In genomic region chr19:46950526-46951235, GRCh38 we compare ENCODE assay signal across 8 cellular contexts.
A peak's percentile ranks its signal among the peaks of the same experiment; 100 is the strongest.
DNase-seq lines count a peak whose midpoint lies in the region; ATAC-seq and TF ChIP-seq lines count a peak whose summit lies in the region.

No MANE protein-coding gene starts in this region.

- H3K27ac ChIP-seq in hepatocyte (peak overlapping the region; percentile 83), stomach (peak overlapping the region in 3 of 5 donors; percentile 11 to 50 (median 13)), WERI-Rb-1 (no peak overlapping the region)

- H3K36me3 Mint-ChIP-seq in T-helper 1 cell treated with Interleukin-12 subunit alpha and Interleukin-12 subunit beta and Interleukin-4 antibody, amounts not matched to agents 30 μg/mL and 1 μg/mL, for 36 hours (ENCODE audit: low read depth) = peaks cover 14% of the 10 kb centered on the region
- no peaks in the 10 kb centered on the region for H3K36me3 Mint-ChIP-seq in T-helper 17 cell (ENCODE audit: low read depth)

- TF ChIP-seq EP300 in stomach (IDR thresholded peaks at IDR 0.05) = no peak

- H3K79me2 ChIP-seq in hepatocyte = peaks cover 74% of the 10 kb centered on the region

- ATAC-seq in T-helper 17 cell = no peak

- no peak for DNase-seq in T-helper 1 cell
- DNase-seq in T-helper 17 cell = no peak
- DNase-seq in hepatocyte (ENCODE audit: low spot score) = no peak
- no peak for DNase-seq in stomach
- no peak for DNase-seq in NCI-H1417 treated with DMSO at 0.1 percent for 48 hours (lab: John Stamatoyannopoulos, UW)
- DNase-seq in WERI-Rb-1 = no peak
- DNase-seq in hippocampal formation (lab: John Stamatoyannopoulos, UW) = no peak

- H3K9me3 ChIP-seq in T-helper 17 cell (ENCODE audit: control insufficient read depth, low read length, poor library complexity, severe bottlenecking) (no peaks in the 10 kb centered on the region), hepatocyte (ENCODE audit: low read depth) (no peaks in the 10 kb centered on the region), stomach (no peaks in the 10 kb centered on the region), WERI-Rb-1 (ENCODE audit: severe bottlenecking) (no peaks in the 10 kb centered on the region)

- peak overlapping the region; percentile 57 for H3K27ac Mint-ChIP-seq in T-helper 1 cell treated with Interleukin-12 subunit alpha and Interleukin-12 subunit beta and Interleukin-4 antibody, amounts not matched to agents 30 μg/mL and 1 μg/mL, for 36 hours
- H3K27ac Mint-ChIP-seq in T-helper 17 cell = peak overlapping the region; percentile 86

- H3K4me3 ChIP-seq in hepatocyte (no peak overlapping the region), stomach (no peak overlapping the region), WERI-Rb-1 (ENCODE audit: low read depth, low read length) (no peak overlapping the region)

- H3K4me3 Mint-ChIP-seq in T-helper 1 cell treated with Interleukin-12 subunit alpha and Interleukin-12 subunit beta and Interleukin-4 antibody, amounts not matched to agents 30 μg/mL and 1 μg/mL, for 36 hours = no peak overlapping the region
- H3K4me3 Mint-ChIP-seq in T-helper 17 cell = peak overlapping the region; percentile 81

- intact Hi-C loops in stomach (cut with DNase I; ENCODE audit: low total_unique reads) = no loop called here

- H4K20me1 ChIP-seq in hepatocyte (ENCODE audit: insufficient read depth, poor library complexity, severe bottlenecking) = peaks cover 6% of the 10 kb centered on the region

- H3K9me3 Mint-ChIP-seq in T-helper 1 cell treated with Interleukin-12 subunit alpha and Interleukin-12 subunit beta and Interleukin-4 antibody, amounts not matched to agents 30 μg/mL and 1 μg/mL, for 36 hours = no peaks in the 10 kb centered on the region

- no peaks in the 10 kb centered on the region for H3K27me3 Mint-ChIP-seq in T-helper 1 cell treated with Interleukin-12 subunit alpha and Interleukin-12 subunit beta and Interleukin-4 antibody, amounts not matched to agents 30 μg/mL and 1 μg/mL, for 36 hours (ENCODE audit: low read depth)
- no peaks in the 10 kb centered on the region for H3K27me3 Mint-ChIP-seq in T-helper 17 cell

- peak overlapping the region; percentile 21 for H3K4me2 ChIP-seq in hepatocyte

- peaks cover 55% of the 10 kb centered on the region for H3K4me1 Mint-ChIP-seq in T-helper 1 cell treated with Interleukin-12 subunit alpha and Interleukin-12 subunit beta and Interleukin-4 antibody, amounts not matched to agents 30 μg/mL and 1 μg/mL, for 36 hours (ENCODE audit: low read depth)
- H3K4me1 Mint-ChIP-seq in T-helper 17 cell = peaks cover 61% of the 10 kb centered on the region

- H3K9me2 ChIP-seq in hepatocyte (replicated peaks; ENCODE audit: insufficient read depth) = no peaks in the 10 kb centered on the region

- H2AFZ ChIP-seq in hepatocyte = no peak overlapping the region

- TF ChIP-seq CTCF in hepatocyte (IDR thresholded peaks at IDR 0.05; ENCODE audit: poor library complexity) = no peak
- no peak for TF ChIP-seq CTCF in stomach (IDR thresholded peaks at IDR 0.05)
- TF ChIP-seq CTCF in WERI-Rb-1 (IDR thresholded peaks at IDR 0.05; ENCODE audit: low read depth, low read length) = no peak

- TF ChIP-seq POLR2A in stomach (IDR thresholded peaks at IDR 0.05) = no peak

- H3K36me3 ChIP-seq in hepatocyte (replicated peaks; ENCODE audit: insufficient read depth, low read depth) (no peaks in the 10 kb centered on the region), stomach (peaks cover 0 to 8% (median 0%) of the 10 kb centered on the region in 4 donors), WERI-Rb-1 (peaks cover 8% of the 10 kb centered on the region)

- no peaks in the 10 kb centered on the region for H3K27me3 ChIP-seq in hepatocyte
- no peaks in the 10 kb centered on the region for H3K27me3 ChIP-seq in stomach
- no peaks in the 10 kb centered on the region for H3K27me3 ChIP-seq in WERI-Rb-1 (ENCODE audit: insufficient read depth, low read depth, severe bottlenecking)

- WGBS in hepatocyte (ENCODE audit: low lambda C conversion rate, missing lambda C conversion rate) = 76% methylated on average over 9 of the region's 9 CpGs
- WGBS in stomach, 5 donors = 68 to 76% (median 71%) methylated on average over 9 of the region's 9 CpGs

- H3K4me1 ChIP-seq in hepatocyte (ENCODE audit: insufficient read depth) = peaks cover 49% of the 10 kb centered on the region
- H3K4me1 ChIP-seq in stomach = peaks cover 45 to 80% (median 64%) of the 10 kb centered on the region in 4 donors
